In genomic region chr10:6353526-6353925, GRCh38 we compare ENCODE assay signal across 19 cellular contexts.
DNase-seq lines count a peak whose midpoint lies in the region; ATAC-seq, FAIRE-seq and TF ChIP-seq lines count a peak whose summit lies in the region.
"Had no signal": no experiment of that assay in that cellular context is flagged by ENCODE, and none has a peak within 500 bp of the region (broad histone marks: within the 10 kb centered on the region; RNA-seq: fewer than 3 reads in every experiment).

No MANE protein-coding gene starts in this region.

- H3K4me1 Mint-ChIP-seq in nephron: peaks cover under 1% of the 10 kb centered on the region
- peaks cover 12% of the 10 kb centered on the region for H3K4me1 Mint-ChIP-seq in osteocyte (ENCODE audit: unreplicated experiment)

- ATAC-seq in A549 (peak; percentile 92 to 97), GM19452 (IDR thresholded peaks at IDR 0.05; ENCODE audit: unreplicated experiment) (no peak)
- no peak for ATAC-seq in activated CD4-positive, CD25-positive, alpha-beta regulatory T cell treated with anti-CD3 and anti-CD28 coated beads, Interleukin-2, amount 50 U/mL, for 24 hours

- peak; percentile 97 for FAIRE-seq in A549 (lab: Jason Lieb, UNC)
- FAIRE-seq: H54 had no signal

- TF ChIP-seq CTCF in A549 (IDR thresholded peaks at IDR 0.05) (no peak), nephron (IDR thresholded peaks at IDR 0.05; ENCODE audit: unreplicated experiment in 3 of 3) (no peak), osteocyte (IDR thresholded peaks at IDR 0.05) (no peak)

- peak overlapping the region; percentile 59 for H3K4me2 ChIP-seq in A549

- CTCF ChIA-PET in A549 (lab: Yijun Ruan, JAX): interaction anchor here (1.2 to 2.6 kb wide), 3 partner anchors 11 to 151 kb away, joined by 4 to 10 read pairs (median 5); partner anchors contain the start of gene PFKFB3

- TF ChIP-seq RAD21 in A549 (conservative IDR thresholded peaks at IDR 0.05 in 1 of 2, IDR thresholded peaks at IDR 0.05 in 1 of 2): peak; percentile 38 to 67; a peak in 4 of 5 replicates

- peak overlapping the region; percentile 84 to 88 for H3K27ac ChIP-seq in A549

- 0% methylated on average over 1 of the region's 1 CpG for WGBS in A549 (ENCODE audit: missing lambda C conversion rate)

- H3K4me1 ChIP-seq in A549: peaks cover 28% of the 10 kb centered on the region

- DNase-seq in A549 (ENCODE audit: low read depth in 1 of 2, low spot score in 1 of 2) (peak; percentile 67 to 90), NCI-H82 (lab: John Stamatoyannopoulos, UW) (peak; percentile 95), kidney tubule cell (ENCODE audit: low spot score) (peak; percentile 72), NCI-H1105 (lab: John Stamatoyannopoulos, UW) (no peak), osteocyte (ENCODE audit: extremely low spot score, unreplicated experiment) (no peak)
- DNase-seq: 8988T; DMS79 treated with DMSO at 0.1 percent for 48 hours; Kasumi-1; NCI-H1436; NCI-H187 treated with DMSO at 0.1 percent for 48 hours; NCI-H2107; NCI-H510A; NK-92 treated with Interleukin-12 subunit alpha and Interleukin-12 subunit beta, amount 100 ng/mL, for 24 hours had no signal

- H3K36me3 Mint-ChIP-seq in nephron (ENCODE audit: low read depth) (peaks cover 18% of the 10 kb centered on the region), osteocyte (ENCODE audit: unreplicated experiment) (peaks cover 3% of the 10 kb centered on the region)

- peaks cover 21% of the 10 kb centered on the region for H3K9me3 ChIP-seq in A549

- TF ChIP-seq EP300 in A549 (IDR thresholded peaks at IDR 0.05): peak; percentile 88 to 91; a peak in 4 of 5 replicates

- H3K27ac Mint-ChIP-seq in nephron: peak overlapping the region; percentile 64 to 92 (median 73)
- no peak overlapping the region for H3K27ac Mint-ChIP-seq in osteocyte (ENCODE audit: unreplicated experiment)
- H3K27ac Mint-ChIP-seq: B cell, CD14-positive monocyte had no signal

- H3K9me3 Mint-ChIP-seq in nephron: peaks cover 29% of the 10 kb centered on the region
- peaks cover 20% of the 10 kb centered on the region for H3K9me3 Mint-ChIP-seq in osteocyte (ENCODE audit: unreplicated experiment)

- H3K27me3 Mint-ChIP-seq in nephron (ENCODE audit: low read depth) (peaks cover 4% of the 10 kb centered on the region), osteocyte (ENCODE audit: unreplicated experiment) (peaks cover 6% of the 10 kb centered on the region)
- H3K27me3 Mint-ChIP-seq: B cell had no signal

- no peak overlapping the region for H3K4me3 ChIP-seq in A549

- POLR2A ChIA-PET in A549 (lab: Yijun Ruan, JAX): no interaction called here

- TF ChIP-seq POLR2A in A549 (IDR thresholded peaks at IDR 0.05; ENCODE audit: low read length): no peak

- H3K4me3 Mint-ChIP-seq in nephron: no peak overlapping the region
- no peak overlapping the region for H3K4me3 Mint-ChIP-seq in osteocyte (ENCODE audit: unreplicated experiment)
- H3K4me3 Mint-ChIP-seq: B cell, CD14-positive monocyte had no signal

TF ChIP-seq in A549, 52 proteins besides CTCF, POLR2A, EP300 and RAD21 (continues in another document):
- TF ChIP-seq BCL3 (IDR thresholded peaks at IDR 0.05): peak; percentile 68; the same call in 1 of the 3 replicates
- TF ChIP-seq EHMT2 (IDR thresholded peaks at IDR 0.05; ENCODE audit: low read depth): no peak
- TF ChIP-seq TP53 (CRISPR knock-in tag; IDR thresholded peaks at IDR 0.05): no peak
- no peak for TF ChIP-seq POLR2AphosphoS2 (conservative IDR thresholded peaks at IDR 0.05; ENCODE audit: low read length)
- TF ChIP-seq HOXA7 (CRISPR knock-in tag; IDR thresholded peaks at IDR 0.05): no peak
- TF ChIP-seq MAZ (IDR thresholded peaks at IDR 0.05; ENCODE audit: borderline replicate concordance, low read depth, low read length): no peak
- no peak for TF ChIP-seq FOSB (CRISPR knock-in tag; IDR thresholded peaks at IDR 0.05)
- TF ChIP-seq PHF8 (IDR thresholded peaks at IDR 0.05; ENCODE audit: borderline replicate concordance, low read depth): no peak
- TF ChIP-seq HOXB5 (CRISPR knock-in tag; IDR thresholded peaks at IDR 0.05): peak; percentile 36; the same call in 1 of the 2 replicates
- no peak for TF ChIP-seq RNF2 (IDR thresholded peaks at IDR 0.05; ENCODE audit: borderline replicate concordance, low read depth)
- TF ChIP-seq HES2 (IDR thresholded peaks at IDR 0.05): no peak
- TF ChIP-seq SREBF2 (IDR thresholded peaks at IDR 0.05): no peak
- TF ChIP-seq CHD4 (IDR thresholded peaks at IDR 0.05; ENCODE audit: borderline replicate concordance): no peak
- TF ChIP-seq, protein P1, sequence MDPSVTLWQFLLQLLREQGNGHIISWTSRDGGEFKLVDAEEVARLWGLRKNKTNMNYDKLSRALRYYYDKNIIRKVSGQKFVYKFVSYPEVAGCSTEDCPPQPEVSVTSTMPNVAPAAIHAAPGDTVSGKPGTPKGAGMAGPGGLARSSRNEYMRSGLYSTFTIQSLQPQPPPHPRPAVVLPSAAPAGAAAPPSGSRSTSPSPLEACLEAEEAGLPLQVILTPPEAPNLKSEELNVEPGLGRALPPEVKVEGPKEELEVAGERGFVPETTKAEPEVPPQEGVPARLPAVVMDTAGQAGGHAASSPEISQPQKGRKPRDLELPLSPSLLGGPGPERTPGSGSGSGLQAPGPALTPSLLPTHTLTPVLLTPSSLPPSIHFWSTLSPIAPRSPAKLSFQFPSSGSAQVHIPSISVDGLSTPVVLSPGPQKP (IDR thresholded peaks at IDR 0.05; ENCODE audit: low read depth, low read length): no peak
- TF ChIP-seq RFX5 (IDR thresholded peaks at IDR 0.05): no peak
- TF ChIP-seq FOSL2 (IDR thresholded peaks at IDR 0.05): no peak
- peak; percentile 70 for TF ChIP-seq FOSL2 (CRISPR knock-in tag; IDR thresholded peaks at IDR 0.05)
- peak; percentile 51 for TF ChIP-seq SMC3 (IDR thresholded peaks at IDR 0.05)
- peak; percentile 97 for TF ChIP-seq GATA3 (IDR thresholded peaks at IDR 0.05; ENCODE audit: borderline replicate concordance)
- TF ChIP-seq ZFP36 (IDR thresholded peaks at IDR 0.05; ENCODE audit: borderline replicate concordance, partially characterized antibody): no peak
- no peak for TF ChIP-seq HDAC2 (IDR thresholded peaks at IDR 0.05)
- TF ChIP-seq KDM5A (IDR thresholded peaks at IDR 0.05): no peak
- TF ChIP-seq MAX (IDR thresholded peaks at IDR 0.05): peak; percentile 75
- peak in 1 of 2 experiments; percentile 78; a peak in 2 of 4 replicates for TF ChIP-seq CEBPB (IDR thresholded peaks at IDR 0.05)
- TF ChIP-seq MAFK (IDR thresholded peaks at IDR 0.05; ENCODE audit: partially characterized antibody): peak; percentile 29
- TF ChIP-seq EHF (CRISPR knock-in tag; IDR thresholded peaks at IDR 0.05): no peak
- TF ChIP-seq MYC (IDR thresholded peaks at IDR 0.05; ENCODE audit: borderline replicate concordance, low read length): no peak
- TF ChIP-seq REST (IDR thresholded peaks at IDR 0.05): no peak
- TF ChIP-seq, protein P2, sequence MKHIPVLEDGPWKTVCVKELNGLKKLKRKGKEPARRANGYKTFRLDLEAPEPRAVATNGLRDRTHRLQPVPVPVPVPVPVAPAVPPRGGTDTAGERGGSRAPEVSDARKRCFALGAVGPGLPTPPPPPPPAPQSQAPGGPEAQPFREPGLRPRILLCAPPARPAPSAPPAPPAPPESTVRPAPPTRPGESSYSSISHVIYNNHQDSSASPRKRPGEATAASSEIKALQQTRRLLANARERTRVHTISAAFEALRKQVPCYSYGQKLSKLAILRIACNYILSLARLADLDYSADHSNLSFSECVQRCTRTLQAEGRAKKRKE (CRISPR knock-in tag; IDR thresholded peaks at IDR 0.05; ENCODE audit: low read depth): no peak
- no peak for TF ChIP-seq RARB (CRISPR knock-in tag; IDR thresholded peaks at IDR 0.05)

Comparison
In these comparisons a context has a peak if more than half of its experiments do, and no peak if none do; other contexts are left out.
1. ATAC-seq: peak in A549 (2 of 2); none in activated CD4-positive, CD25-positive, alpha-beta regulatory T cell treated with anti-CD3 and anti-CD28 coated beads, Interleukin-2, amount 50 U/mL, for 24 hours (0 of 2) and GM19452 (single experiment).
2. DNase-seq: peak in A549 (2 of 2), NCI-H82 (single experiment) and kidney tubule cell (single experiment); none in NCI-H1105 (single experiment) and osteocyte (single experiment).